1 cellular context compared by ENCODE assay signal in the genomic region with DNA sequence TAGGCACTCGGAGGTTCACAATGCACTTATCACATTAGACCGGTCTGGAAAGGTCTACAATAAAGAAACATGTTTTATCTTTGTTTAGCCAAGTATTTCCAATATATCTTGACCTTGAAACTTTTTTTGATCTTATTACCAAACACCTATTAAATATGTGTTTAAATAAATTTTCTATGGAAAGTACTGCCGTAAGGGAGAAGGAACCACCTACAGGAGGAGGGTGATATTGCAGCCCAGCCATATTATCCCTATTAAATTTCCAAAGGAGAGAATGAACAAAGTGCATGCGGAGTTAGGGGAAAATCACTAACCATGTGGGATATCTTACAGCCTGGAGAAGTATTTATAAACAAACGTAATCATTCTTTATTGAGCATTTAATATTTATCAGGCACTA.
TF ChIP-seq lines count a peak whose summit lies in the region.

No MANE protein-coding gene starts in this region.

TF ChIP-seq in K562, 482 proteins besides CTCF, POLR2A, EP300 and RAD21 (continued from another document):
- TF ChIP-seq ZNF347 (CRISPR knock-in tag; IDR thresholded peaks at IDR 0.05; ENCODE audit: low read depth) (no peak), FIP1L1 (IDR thresholded peaks at IDR 0.05; ENCODE audit: low read depth, low read length, poor library complexity, severe bottlenecking) (no peak), ZNF764 (CRISPR knock-in tag; IDR thresholded peaks at IDR 0.05; ENCODE audit: low read depth) (peak; percentile 94)
